Comparison of ENCODE assay signal across 11 cellular contexts in the genomic region with DNA sequence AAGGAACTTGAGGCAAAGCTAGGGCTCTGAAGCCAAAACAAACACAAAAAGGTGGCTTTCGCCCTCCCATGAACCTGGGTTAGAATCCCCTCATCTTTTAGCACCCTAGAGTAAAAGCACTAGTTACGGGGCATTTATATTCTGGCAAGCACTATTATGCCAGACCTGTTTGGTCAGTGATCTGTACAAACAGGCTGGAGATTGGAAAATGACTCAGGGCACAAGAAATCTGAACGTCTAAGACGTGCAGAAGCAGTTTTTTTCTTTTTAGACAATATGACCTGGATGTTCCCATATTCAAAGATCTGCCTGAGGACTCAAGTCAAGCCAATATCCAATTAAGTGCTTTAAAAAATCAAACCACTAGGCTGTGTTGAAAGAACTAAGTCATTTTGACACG. TPM values are rescaled to one million over a fixed set of nuclear protein-coding genes. Genes with fewer than 3 reads are reported as not detected.
A peak's percentile ranks its signal among the peaks of the same experiment; 100 is the strongest.
DNase-seq lines count a peak whose midpoint lies in the region; TF ChIP-seq lines count a peak whose summit lies in the region.
"Had no signal": no experiment of that assay in that cellular context is flagged by ENCODE, and none has a peak within 500 bp of the region (broad histone marks: within the 10 kb centered on the region; RNA-seq: fewer than 3 reads in every experiment).

No MANE protein-coding gene starts in this region.

- H3K27me3 Mint-ChIP-seq in progenitor cell of endocrine pancreas, result no peaks in the 10 kb centered on the region

- H3K27ac Mint-ChIP-seq in progenitor cell of endocrine pancreas, result peak overlapping the region; percentile 77

- peak; percentile 19 for DNase-seq in HT-29 (ENCODE audit: low spot score)
- peak; percentile 94 for DNase-seq in epithelial cell of esophagus (ENCODE audit: low read depth)
- no peak for DNase-seq in progenitor cell of endocrine pancreas (ENCODE audit: low spot score, unreplicated experiment)
- no peak for DNase-seq in NCI-H1417 treated with DMSO at 0.1 percent for 48 hours (lab: John Stamatoyannopoulos, UW)
- no peak for DNase-seq in NCI-H345 treated with DMSO at 0.1 percent for 48 hours (lab: John Stamatoyannopoulos, UW; ENCODE audit: unreplicated experiment)
- no peak for DNase-seq in NCI-H1105 treated with DMSO at 0.1 percent for 48 hours (lab: John Stamatoyannopoulos, UW)
- DNase-seq: DMS79 treated with DMSO at 0.1 percent for 48 hours; hippocampal formation; NCI-H446; stimulated activated naive CD4-positive, alpha-beta T cell had no signal

- peaks cover 31% of the 10 kb centered on the region for H3K9me3 Mint-ChIP-seq in progenitor cell of endocrine pancreas (ENCODE audit: low read depth)

- peaks cover 56% of the 10 kb centered on the region for H3K36me3 Mint-ChIP-seq in progenitor cell of endocrine pancreas (ENCODE audit: insufficient read depth)

- peak overlapping the region; percentile 91 for H3K27ac ChIP-seq in VCaP

- peaks cover 29% of the 10 kb centered on the region for H3K4me1 Mint-ChIP-seq in progenitor cell of endocrine pancreas (ENCODE audit: low read depth)

- peak overlapping the region; percentile 96 for H3K4me3 Mint-ChIP-seq in progenitor cell of endocrine pancreas (ENCODE audit: low read depth)

- H3K4me3 ChIP-seq in epithelial cell of esophagus (ENCODE audit: low read length), result peak overlapping the region; percentile 67

- TF ChIP-seq CTCF in VCaP (conservative IDR thresholded peaks at IDR 0.05) (no peak), epithelial cell of esophagus (IDR thresholded peaks at IDR 0.05; ENCODE audit: insufficient read depth, low read depth, low read length, missing control alignments) (no peak), progenitor cell of endocrine pancreas (IDR thresholded peaks at IDR 0.05; ENCODE audit: unreplicated experiment) (no peak)

RNA-seq across cellular contexts. Expression of a gene that starts 3.0 kb away (rescaled TPM):
- total RNA-seq in HT-29 (2014; rRNA removed; shearing (Covaris generic)), result 2.7 and 2.9 TPM in 2 replicates
- total RNA-seq in progenitor cell of endocrine pancreas, result 13.7 and 13.9 TPM in 2 replicates

RNA-seq across cellular contexts. Expression of a gene that starts 22.5 kb away (rescaled TPM):
- total RNA-seq in HT-29 (2014; rRNA removed; shearing (Covaris generic)), result 101 and 130 TPM in 2 replicates
- total RNA-seq in progenitor cell of endocrine pancreas, result 201 and 212 TPM in 2 replicates

RNA-seq across cellular contexts. Expression of a gene that starts 58.0 kb away (rescaled TPM):
- 2.1 and 2.3 TPM in 2 replicates for total RNA-seq in HT-29 (2014; rRNA removed; shearing (Covaris generic))
- total RNA-seq in progenitor cell of endocrine pancreas, result 12.9 and 13.6 TPM in 2 replicates

Comparison
In these comparisons a context has a peak if more than half of its experiments do, and no peak if none do; other contexts are left out.
1. DNase-seq: peak in HT-29 (single experiment) and epithelial cell of esophagus (single experiment); none in progenitor cell of endocrine pancreas (single experiment), NCI-H1417 treated with DMSO at 0.1 percent for 48 hours (single experiment), NCI-H345 treated with DMSO at 0.1 percent for 48 hours (single experiment) and NCI-H1105 treated with DMSO at 0.1 percent for 48 hours (single experiment).